Comparison of ENCODE assay signal across 18 cellular contexts in the genomic region with DNA sequence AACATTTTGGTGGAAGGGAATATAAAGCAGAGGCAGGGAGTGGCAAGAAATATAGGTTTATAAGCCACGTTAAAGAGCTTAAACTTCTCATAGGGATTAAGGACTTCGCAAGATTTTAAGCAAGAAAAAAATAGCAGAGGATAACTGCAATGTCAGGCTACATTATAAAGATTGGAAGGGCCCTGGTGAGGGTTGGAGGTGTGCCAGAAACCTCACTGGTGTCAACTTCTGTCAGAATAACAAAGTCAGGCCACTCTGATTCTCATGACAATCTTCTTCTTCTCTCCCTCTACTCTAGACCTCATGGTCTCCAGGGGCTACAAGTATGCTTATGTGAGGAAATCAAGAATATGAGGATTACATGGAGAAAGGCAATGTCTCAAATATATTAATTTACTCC. TPM values are rescaled to one million over a fixed set of nuclear protein-coding genes. Genes with fewer than 3 reads are reported as not detected.
"Had no signal": no experiment of that assay in that cellular context is flagged by ENCODE, and none has a peak within 500 bp of the region (broad histone marks: within the 10 kb centered on the region; RNA-seq: fewer than 3 reads in every experiment).

No MANE protein-coding gene starts in this region.

- DNase-seq: activated CD4-positive, alpha-beta memory T cell treated with anti-CD3 and anti-CD28 coated beads for 36 hours; activated CD8-positive, alpha-beta memory T cell treated with anti-CD3 and anti-CD28 coated beads, Interleukin-2, amount 10 ng/mL, durations not matched to agents 7 days and 5 days; activated naive CD4-positive, alpha-beta T cell treated with anti-CD3 and anti-CD28 coated beads, Interleukin-2, amount 50 U/mL, for 16 hours; activated T-cell treated with anti-CD3 and anti-CD28 coated beads, Interleukin-2, amount 50 U/mL, for 1 hour; adrenal gland; colonic mucosa; effector CD4-positive, alpha-beta T cell; foreskin fibroblast; kidney glomerular epithelial cell; psoas muscle; spleen; T-helper 17 cell; upper lobe of left lung; WERI-Rb-1 had no signal

- H3K9me3 ChIP-seq: adrenal gland, colonic mucosa, psoas muscle, spleen, suprapubic skin, upper lobe of left lung had no signal

- H3K27ac Mint-ChIP-seq: activated CD4-positive, alpha-beta memory T cell treated with anti-CD3 and anti-CD28 coated beads for 36 hours; activated CD8-positive, alpha-beta memory T cell treated with anti-CD3 and anti-CD28 coated beads, Interleukin-2, amount 10 ng/mL, durations not matched to agents 7 days and 5 days; stimulated activated naive CD8-positive, alpha-beta T cell treated with anti-CD3 and anti-CD28 coated beads, Interleukin-15, Interleukin-2, amounts not matched to agents 100 ng/mL and 50 ng/mL, for 24 hours; T-helper 17 cell had no signal

- H3K27me3 ChIP-seq: adrenal gland, cardiac muscle cell, colonic mucosa, suprapubic skin, upper lobe of left lung had no signal

- H3K9me3 Mint-ChIP-seq: activated CD4-positive, alpha-beta memory T cell treated with anti-CD3 and anti-CD28 coated beads for 36 hours; stimulated activated naive CD8-positive, alpha-beta T cell treated with anti-CD3 and anti-CD28 coated beads, Interleukin-15, Interleukin-2, amounts not matched to agents 100 ng/mL and 50 ng/mL, for 24 hours had no signal

- H3K4me1 ChIP-seq: adrenal gland, colonic mucosa, psoas muscle, spleen, suprapubic skin, upper lobe of left lung had no signal

- H3K4me1 Mint-ChIP-seq: activated CD8-positive, alpha-beta memory T cell treated with anti-CD3 and anti-CD28 coated beads, Interleukin-2, amount 10 ng/mL, durations not matched to agents 7 days and 5 days; T-helper 17 cell had no signal

- H3K4me3 ChIP-seq: adrenal gland, cardiac muscle cell, colonic mucosa, psoas muscle, spleen, suprapubic skin, upper lobe of left lung had no signal

- H3K36me3 ChIP-seq: adrenal gland, cardiac muscle cell, colonic mucosa, spleen, suprapubic skin, upper lobe of left lung, WERI-Rb-1 had no signal

- H3K27ac ChIP-seq: adrenal gland, cardiac muscle cell, colonic mucosa, psoas muscle, spleen, suprapubic skin, upper lobe of left lung, WERI-Rb-1 had no signal

- H3K36me3 Mint-ChIP-seq: activated CD4-positive, alpha-beta memory T cell treated with anti-CD3 and anti-CD28 coated beads for 36 hours; activated CD8-positive, alpha-beta memory T cell treated with anti-CD3 and anti-CD28 coated beads, Interleukin-2, amount 10 ng/mL, durations not matched to agents 7 days and 5 days had no signal

- H3K4me3 Mint-ChIP-seq: activated CD4-positive, alpha-beta memory T cell treated with anti-CD3 and anti-CD28 coated beads for 36 hours; activated CD8-positive, alpha-beta memory T cell treated with anti-CD3 and anti-CD28 coated beads, Interleukin-2, amount 10 ng/mL, durations not matched to agents 7 days and 5 days; stimulated activated naive CD8-positive, alpha-beta T cell treated with anti-CD3 and anti-CD28 coated beads, Interleukin-15, Interleukin-2, amounts not matched to agents 100 ng/mL and 50 ng/mL, for 24 hours; T-helper 17 cell had no signal

RNA-seq across cellular contexts. Expression of gene FMO2, which starts 32.6 kb away (rescaled TPM):
- total RNA-seq: activated CD4-positive, alpha-beta memory T cell treated with anti-CD3 and anti-CD28 coated beads for 36 hours; activated CD8-positive, alpha-beta memory T cell treated with anti-CD3 and anti-CD28 coated beads, Interleukin-2, amount 10 ng/mL, durations not matched to agents 7 days and 5 days; cardiac muscle cell; T-helper 17 cell had no signal
- polyA plus RNA-seq: cardiac muscle cell, neural cell had no signal
